Comparison of ENCODE assay signal across 8 cellular contexts in genomic region chr7:81447351-81447952, GRCh38.
DNase-seq lines count a peak whose midpoint lies in the region; ATAC-seq lines count a peak whose summit lies in the region.

No MANE protein-coding gene starts in this region.

- ATAC-seq in GM21447 (IDR thresholded peaks at IDR 0.05; ENCODE audit: unreplicated experiment) = no peak

- peak; percentile 21 for DNase-seq in GM04503 (ENCODE audit: low read depth)
- peak; percentile 79 for DNase-seq in NCI-H1694 treated with DMSO at 0.1 percent for 48 hours (lab: John Stamatoyannopoulos, UW)
- DNase-seq in amniotic epithelial cell (ENCODE audit: low read depth) = peak; percentile 73
- peak; percentile 74 for DNase-seq in kidney glomerular epithelial cell (lab: John Stamatoyannopoulos, UW)
- DNase-seq in stimulated activated CD4-positive, alpha-beta T cell treated with anti-CD3 and anti-CD28 coated beads, Interleukin-12 subunit alpha, Interleukin-12 subunit beta, amount 100 ng/mL, for 4 hours = no peak
- DNase-seq in globus pallidus (ENCODE audit: low spot score) = no peak
- DNase-seq in cerebellar nuclear complex (lab: John Stamatoyannopoulos, UW) = no peak

Comparison
In these comparisons a context has a peak if more than half of its experiments do, and no peak if none do; other contexts are left out.
1. DNase-seq: peak in GM04503 (single experiment), NCI-H1694 treated with DMSO at 0.1 percent for 48 hours (single experiment), amniotic epithelial cell (single experiment) and kidney glomerular epithelial cell (single experiment); none in stimulated activated CD4-positive, alpha-beta T cell treated with anti-CD3 and anti-CD28 coated beads, Interleukin-12 subunit alpha, Interleukin-12 subunit beta, amount 100 ng/mL, for 4 hours (single experiment), globus pallidus (single experiment) and cerebellar nuclear complex (0 of 2).